27 cellular contexts compared by ENCODE assay signal in the genomic region with DNA sequence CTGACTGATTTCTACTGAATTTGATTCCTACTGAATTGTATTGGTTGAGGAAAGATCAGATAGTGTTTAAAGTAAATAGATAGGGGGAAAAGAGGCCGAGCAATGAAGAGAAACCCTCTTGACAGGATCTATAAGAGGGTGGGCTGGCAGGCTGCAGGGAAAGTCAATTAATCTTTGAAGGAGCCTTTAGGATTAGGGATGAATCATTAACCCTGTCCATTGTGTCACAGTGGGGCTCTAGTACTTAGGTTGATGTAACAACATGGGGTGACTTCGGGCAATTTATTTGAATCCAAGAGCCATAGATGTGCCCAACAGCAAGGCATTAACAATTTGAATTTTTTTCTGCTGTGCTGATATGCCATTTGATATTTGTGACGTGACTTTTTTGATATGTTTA. TPM values are rescaled to one million over a fixed set of nuclear protein-coding genes. Genes with fewer than 3 reads are reported as not detected.
DNase-seq lines count a peak whose midpoint lies in the region; ATAC-seq and TF ChIP-seq lines count a peak whose summit lies in the region.
"Had no signal": no experiment of that assay in that cellular context is flagged by ENCODE, and none has a peak within 500 bp of the region (broad histone marks: within the 10 kb centered on the region; RNA-seq: fewer than 3 reads in every experiment).

No MANE protein-coding gene starts in this region.

- H3K4me1 Mint-ChIP-seq in osteocyte (ENCODE audit: unreplicated experiment): no peaks in the 10 kb centered on the region
- H3K4me1 Mint-ChIP-seq: CD14-positive monocyte; CD8-positive, alpha-beta memory T cell had no signal

- H3K27ac Mint-ChIP-seq in osteocyte (ENCODE audit: unreplicated experiment): no peak overlapping the region
- H3K27ac Mint-ChIP-seq: CD14-positive monocyte; CD8-positive, alpha-beta memory T cell; H9 had no signal

- no peaks in the 10 kb centered on the region for H3K36me3 Mint-ChIP-seq in osteocyte (ENCODE audit: unreplicated experiment)
- H3K36me3 Mint-ChIP-seq: CD14-positive monocyte; CD8-positive, alpha-beta memory T cell had no signal

- no peak overlapping the region for H3K4me3 Mint-ChIP-seq in osteocyte (ENCODE audit: unreplicated experiment)
- H3K4me3 Mint-ChIP-seq: CD14-positive monocyte; CD8-positive, alpha-beta memory T cell; H9 had no signal

- ATAC-seq in HG03280 (IDR thresholded peaks at IDR 0.05; ENCODE audit: unreplicated experiment): no peak

- no peaks in the 10 kb centered on the region for H3K9me3 Mint-ChIP-seq in osteocyte (ENCODE audit: unreplicated experiment)
- H3K9me3 Mint-ChIP-seq: CD14-positive monocyte, H9 had no signal

- peaks cover 32% of the 10 kb centered on the region for H3K27me3 Mint-ChIP-seq in osteocyte (ENCODE audit: unreplicated experiment)

- TF ChIP-seq CTCF in osteocyte (IDR thresholded peaks at IDR 0.05): no peak

- DNase-seq in DMS53 (lab: John Stamatoyannopoulos, UW) (peak; percentile 31), DMS53 treated with DMSO at 0.1 percent for 48 hours (lab: John Stamatoyannopoulos, UW; ENCODE audit: unreplicated experiment) (no peak), NCI-H82 treated with DMSO at 0.1 percent for 48 hours (lab: John Stamatoyannopoulos, UW; ENCODE audit: unreplicated experiment) (peak; percentile 79), left kidney (ENCODE audit: low read depth, low spot score) (peak; percentile 31), osteocyte (ENCODE audit: extremely low spot score, unreplicated experiment) (no peak), DMS79 treated with DMSO at 0.1 percent for 48 hours (lab: John Stamatoyannopoulos, UW) (no peak)
- no peak for DNase-seq in stimulated activated naive CD4-positive, alpha-beta T cell treated with Interleukin-2 at 50 U/mL for 16 hours (lab: John Stamatoyannopoulos, UW)
- DNase-seq: BE2C; Calu3; CD8-positive, alpha-beta memory T cell; H9; KBM-7; MV-4-11; NCI-H1105; NCI-H1436 treated with DMSO at 0.1 percent for 48 hours; NCI-H187 treated with DMSO at 0.1 percent for 48 hours; NCI-H446; NCI-H524 treated with DMSO at 0.1 percent for 48 hours; Right ventricle myocardium superior; RPMI8226 had no signal

RNA-seq across cellular contexts. Expression of a gene that starts 7.5 kb away (rescaled TPM):
- total RNA-seq in osteocyte: not detected in 2 replicates
- total RNA-seq: Calu3; CD8-positive, alpha-beta memory T cell; Daoy; G401; H9; LHCN-M2; MCF 10A; Right ventricle myocardium superior had no signal

RNA-seq across cellular contexts. Expression of a gene that starts 55.6 kb away (rescaled TPM):
- not detected in 2 replicates for total RNA-seq in osteocyte
- total RNA-seq: Calu3; CD8-positive, alpha-beta memory T cell; Daoy; G401; H9; LHCN-M2; MCF 10A; Right ventricle myocardium superior; SK-MEL-5 had no signal

Comparison
In these comparisons a context has a peak if more than half of its experiments do, and no peak if none do; other contexts are left out.
1. DNase-seq: peak in DMS53 (single experiment), NCI-H82 treated with DMSO at 0.1 percent for 48 hours (single experiment) and left kidney (single experiment); none in DMS53 treated with DMSO at 0.1 percent for 48 hours (single experiment), stimulated activated naive CD4-positive, alpha-beta T cell treated with Interleukin-2 at 50 U/mL for 16 hours (single experiment), osteocyte (single experiment) and DMS79 treated with DMSO at 0.1 percent for 48 hours (single experiment).